In genomic region chr9:99366183-99366582, GRCh38 we compare ENCODE assay signal across 29 cellular contexts.
"Had no signal": no experiment of that assay in that cellular context is flagged by ENCODE, and none has a peak within 500 bp of the region (broad histone marks: within the 10 kb centered on the region; RNA-seq: fewer than 3 reads in every experiment).

No MANE protein-coding gene starts in this region.

- H3K27ac Mint-ChIP-seq: dendritic cell treated with granulocyte-macrophage colony-stimulating factor and Interleukin-4, amounts not matched to agents 40 ng/mL and 50 ng/mL, for 4 days; immature natural killer cell; memory B cell; natural killer cell treated with Interleukin-12 subunit alpha and Interleukin-12 subunit beta and Interleukin-15 and Interleukin-18, amount 100 ng/mL, for 72 hours; stimulated activated effector memory CD8-positive, alpha-beta T cell treated with anti-CD3 and anti-CD28 coated beads, Interleukin-12 subunit alpha, Interleukin-12 subunit beta, amount 100 ng/mL, for 72 hours; stimulated activated naive CD8-positive, alpha-beta T cell treated with anti-CD3 and anti-CD28 coated beads, Interleukin-15, Interleukin-2, amounts not matched to agents 100 ng/mL and 50 ng/mL, for 24 hours had no signal

- H3K4me3 ChIP-seq: colonic mucosa, esophagus muscularis mucosa, lung, mucosa of descending colon, prostate gland, right lobe of liver, smooth muscle cell, thoracic aorta, tibial nerve, upper lobe of left lung had no signal

- H3K4me1 ChIP-seq: colonic mucosa, prostate gland had no signal

- DNase-seq: colonic mucosa; effector memory CD4-positive, alpha-beta T cell; hypothalamus; immature natural killer cell; islet precursor cell; kidney glomerular epithelial cell; left colon; mucosa of descending colon; naive B cell; retina; right lobe of liver; stimulated activated CD4-positive, alpha-beta T cell treated with anti-CD3 and anti-CD28 coated beads, Interleukin-12 subunit alpha, Interleukin-12 subunit beta, amount 100 ng/mL, for 4 hours; stimulated activated CD4-positive, alpha-beta T cell treated with anti-CD3 and anti-CD28 coated beads, Interleukin-1b, Interleukin-23, amount 100 ng/mL, for 48 hours; stimulated activated CD4-positive, alpha-beta T cell treated with anti-CD3 and anti-CD28 coated beads, Interleukin-4, amount 100 ng/mL, for 24 hours had no signal

- H3K4me3 Mint-ChIP-seq: central memory CD8-positive, alpha-beta T cell; dendritic cell treated with granulocyte-macrophage colony-stimulating factor and Interleukin-4, amounts not matched to agents 40 ng/mL and 50 ng/mL, for 4 days; immature natural killer cell; memory B cell; natural killer cell treated with Interleukin-12 subunit alpha and Interleukin-12 subunit beta and Interleukin-15 and Interleukin-18, amount 100 ng/mL, for 72 hours; stimulated activated effector memory CD8-positive, alpha-beta T cell treated with anti-CD3 and anti-CD28 coated beads, Interleukin-12 subunit alpha, Interleukin-12 subunit beta, amount 100 ng/mL, for 72 hours; stimulated activated naive CD8-positive, alpha-beta T cell treated with anti-CD3 and anti-CD28 coated beads, Interleukin-15, Interleukin-2, amounts not matched to agents 100 ng/mL and 50 ng/mL, for 24 hours had no signal

- H3K9me3 ChIP-seq: colonic mucosa, esophagus muscularis mucosa, mucosa of descending colon, neutrophil, prostate gland, right lobe of liver, thoracic aorta, tibial nerve, upper lobe of left lung had no signal

- H3K36me3 ChIP-seq: colonic mucosa, esophagus muscularis mucosa, neutrophil, prostate gland, right lobe of liver, thoracic aorta, tibial nerve, upper lobe of left lung had no signal

- ATAC-seq: left colon; mucosa of descending colon; natural killer cell treated with Interleukin-12 subunit alpha and Interleukin-12 subunit beta and Interleukin-15 and Interleukin-18, amount 100 ng/mL, for 72 hours; right lobe of liver; stimulated activated effector memory CD8-positive, alpha-beta T cell treated with anti-CD3 and anti-CD28 coated beads, Interleukin-12 subunit alpha, Interleukin-12 subunit beta, amount 100 ng/mL, for 72 hours had no signal

- H3K27me3 ChIP-seq: colonic mucosa, esophagus muscularis mucosa, right lobe of liver, tibial nerve, upper lobe of left lung had no signal

- H3K27ac ChIP-seq: colonic mucosa, esophagus muscularis mucosa, neutrophil, prostate gland, right lobe of liver, thoracic aorta, tibial nerve, upper lobe of left lung had no signal

- H3K36me3 Mint-ChIP-seq: immature natural killer cell; memory B cell; natural killer cell treated with Interleukin-12 subunit alpha and Interleukin-12 subunit beta and Interleukin-15 and Interleukin-18, amount 100 ng/mL, for 72 hours; stimulated activated effector memory CD8-positive, alpha-beta T cell treated with anti-CD3 and anti-CD28 coated beads, Interleukin-12 subunit alpha, Interleukin-12 subunit beta, amount 100 ng/mL, for 72 hours had no signal

- H3K9me3 Mint-ChIP-seq: central memory CD8-positive, alpha-beta T cell; dendritic cell treated with granulocyte-macrophage colony-stimulating factor and Interleukin-4, amounts not matched to agents 40 ng/mL and 50 ng/mL, for 4 days; memory B cell; naive B cell; natural killer cell treated with Interleukin-12 subunit alpha and Interleukin-12 subunit beta and Interleukin-15 and Interleukin-18, amount 100 ng/mL, for 72 hours; neural crest cell; stimulated activated effector memory CD8-positive, alpha-beta T cell treated with anti-CD3 and anti-CD28 coated beads, Interleukin-12 subunit alpha, Interleukin-12 subunit beta, amount 100 ng/mL, for 72 hours; stimulated activated naive CD8-positive, alpha-beta T cell treated with anti-CD3 and anti-CD28 coated beads, Interleukin-15, Interleukin-2, amounts not matched to agents 100 ng/mL and 50 ng/mL, for 24 hours had no signal
